In genomic region chr11:47507016-47507631, GRCh38 we compare ENCODE assay signal across 9 cellular contexts. TPM values are rescaled to one million over a fixed set of nuclear protein-coding genes. Genes with fewer than 3 reads are reported as not detected.
DNase-seq lines count a peak whose midpoint lies in the region; ATAC-seq and TF ChIP-seq lines count a peak whose summit lies in the region.
"Had no signal": no experiment of that assay in that cellular context is flagged by ENCODE, and none has a peak within 500 bp of the region (broad histone marks: within the 10 kb centered on the region; RNA-seq: fewer than 3 reads in every experiment).

No MANE protein-coding gene starts in this region.

- DNase-seq in GM13977 (ENCODE audit: low spot score) (no peak), LHCN-M2 (ENCODE audit: low read depth) (peak; percentile 24), psoas muscle (no peak), NCI-H345 treated with DMSO at 0.1 percent for 48 hours (lab: John Stamatoyannopoulos, UW; ENCODE audit: unreplicated experiment) (no peak), NCI-H1694 treated with DMSO at 0.1 percent for 48 hours (lab: John Stamatoyannopoulos, UW) (no peak)
- DNase-seq: activated CD8-positive, alpha-beta memory T cell treated with anti-CD3 and anti-CD28 coated beads, Interleukin-2, amount 50 U/mL, for 48 hours had no signal

- intact Hi-C loops in dendritic cell treated with granulocyte-macrophage colony-stimulating factor and Interleukin-4, amounts not matched to agents 40 ng/mL and 50 ng/mL, for 4 days (cut with micrococcal nuclease), result no loop called here
- intact Hi-C loops in psoas muscle (cut with DNase I), result no loop called here

- no peak for ATAC-seq in psoas muscle
- ATAC-seq in HG02610 (IDR thresholded peaks at IDR 0.05; ENCODE audit: unreplicated experiment), result no peak

- peaks cover 65% of the 10 kb centered on the region for H3K4me1 ChIP-seq in psoas muscle

- peak overlapping the region; percentile 34 for H3K4me3 Mint-ChIP-seq in dendritic cell treated with granulocyte-macrophage colony-stimulating factor and Interleukin-4, amounts not matched to agents 40 ng/mL and 50 ng/mL, for 4 days

- peak overlapping the region; percentile 73 for H3K27ac Mint-ChIP-seq in dendritic cell treated with granulocyte-macrophage colony-stimulating factor and Interleukin-4, amounts not matched to agents 40 ng/mL and 50 ng/mL, for 4 days

- H3K36me3 ChIP-seq in psoas muscle (ENCODE audit: insufficient read depth in 1 of 2, low read depth in 1 of 2), result no peaks in the 10 kb centered on the region

- H3K9me3 ChIP-seq in psoas muscle, result no peaks in the 10 kb centered on the region

- peaks cover 46% of the 10 kb centered on the region for H3K36me3 Mint-ChIP-seq in dendritic cell treated with granulocyte-macrophage colony-stimulating factor and Interleukin-4, amounts not matched to agents 40 ng/mL and 50 ng/mL, for 4 days (ENCODE audit: low read depth)

- H3K4me3 ChIP-seq in psoas muscle, result no peak overlapping the region

- H3K4me1 Mint-ChIP-seq in dendritic cell treated with granulocyte-macrophage colony-stimulating factor and Interleukin-4, amounts not matched to agents 40 ng/mL and 50 ng/mL, for 4 days (ENCODE audit: low read depth), result peaks cover 89% of the 10 kb centered on the region

- 59 to 71% (median 59%) methylated on average over 8 of the region's 8 CpGs for WGBS in psoas muscle, 3 donors

- no peaks in the 10 kb centered on the region for H3K27me3 ChIP-seq in psoas muscle (ENCODE audit: insufficient read depth in 3 of 3, low read length in 2 of 3)

- in situ Hi-C loops in GM13977 (cut with MboI; ENCODE audit: low pct_unique_long_range_greater_than_20kb, low sequenced_read_pairs, unreplicated experiment), result loop anchor here (25.0 kb wide), 1 partner anchor 605 kb away; no protein-coding TSS in a partner anchor

- H3K27ac ChIP-seq in psoas muscle, result peak overlapping the region; percentile 28

- H3K27me3 Mint-ChIP-seq in dendritic cell treated with granulocyte-macrophage colony-stimulating factor and Interleukin-4, amounts not matched to agents 40 ng/mL and 50 ng/mL, for 4 days, result no peaks in the 10 kb centered on the region

- peak; percentile 11 for TF ChIP-seq CTCF in GM13977 (IDR thresholded peaks at IDR 0.05; ENCODE audit: extremely low read depth, insufficient read depth, missing control alignments)
- TF ChIP-seq CTCF in psoas muscle (IDR thresholded peaks at IDR 0.05), result no peak

- no peaks in the 10 kb centered on the region for H3K9me3 Mint-ChIP-seq in dendritic cell treated with granulocyte-macrophage colony-stimulating factor and Interleukin-4, amounts not matched to agents 40 ng/mL and 50 ng/mL, for 4 days

RNA-seq across cellular contexts. Expression of gene CELF1, which starts 45.8 kb away (rescaled TPM):
- total RNA-seq in LHCN-M2 (2014; rRNA removed) (39.8 and 47.5 TPM in 2 replicates), psoas muscle (100 to 1,000 TPM in 3 of 4 donors, 10 to 100 TPM in 1; 79.0 to 193 (median 140) TPM)
- 20.0 TPM for polyA plus RNA-seq in LHCN-M2 (2012)
- polyA plus RNA-seq in psoas muscle, result 100 to 1,000 TPM in 1 of 3 donors, 10 to 100 TPM in 2; 40.1 to 112 (median 92.5) TPM

RNA-seq across cellular contexts. Expression of gene RAPSN, which starts 58.2 kb away (rescaled TPM):
- 159 and 164 TPM in 2 replicates for total RNA-seq in LHCN-M2 (2014; rRNA removed)
- polyA plus RNA-seq in LHCN-M2 (2012), result 185 TPM
- 10 to 100 TPM; 47.5 to 90.6 (median 59.5) TPM for total RNA-seq in psoas muscle
- 10 to 100 TPM; 37.6 to 79.3 (median 50.0) TPM for polyA plus RNA-seq in psoas muscle
- total RNA-seq: RPMI7951 had no signal

RNA-seq across cellular contexts. Expression of gene PTPMT1, which starts 58.3 kb away (rescaled TPM):
- 88.1 and 94.3 TPM in 2 replicates for total RNA-seq in LHCN-M2 (2014; rRNA removed)
- 70.4 TPM for polyA plus RNA-seq in LHCN-M2 (2012)
- total RNA-seq in psoas muscle, result 10 to 100 TPM; 20.9 to 37.8 (median 27.0) TPM
- 10 to 100 TPM; 34.5 to 40.3 (median 38.7) TPM for polyA plus RNA-seq in psoas muscle
